8 cellular contexts compared by ENCODE assay signal in genomic region chr16:88662843-88663606, GRCh38. TPM values are rescaled to one million over a fixed set of nuclear protein-coding genes. Genes with fewer than 3 reads are reported as not detected.
DNase-seq lines count a peak whose midpoint lies in the region; ATAC-seq and TF ChIP-seq lines count a peak whose summit lies in the region.

Gene MVD, minus strand, starts transcription at chr16:88663091. Its CDS starts 11 bp downstream, at chr16:88663080.

- in situ Hi-C loops in Panc1 (cut with HindIII; ENCODE audit: low pct_unique_long_range_greater_than_20kb, low sequenced_read_pairs), result no loop called here

- peak within 1 kb of the TSS; percentile 37 for H3K9ac ChIP-seq in muscle layer of colon (ENCODE audit: low read length)

- H3K27ac ChIP-seq in Panc1 (ENCODE audit: low read length), result peak within 1 kb of the TSS; percentile 77
- H3K27ac ChIP-seq in esophagus (ENCODE audit: low read depth in 2 of 2, low read length in 1 of 2), result peak within 1 kb of the TSS; percentile 85 to 92
- peak within 1 kb of the TSS; percentile 68 for H3K27ac ChIP-seq in muscle layer of colon (ENCODE audit: low read depth, low read length)

- ATAC-seq in GM21619 (IDR thresholded peaks at IDR 0.05; ENCODE audit: unreplicated experiment) (peak; percentile 91), Panc1 (peak; percentile 99)
- ATAC-seq in activated T-cell treated with anti-CD3 and anti-CD28 coated beads, Interleukin-2, amount 50 U/mL, for 4 hours, result peak; percentile 99

- BruUV-seq in Panc1 (replicated peaks; lab: Mats Ljungman, UMichigan), result no TSS peak

- H3K9me3 ChIP-seq in Panc1 (ENCODE audit: control insufficient read depth, insufficient read depth, low read depth, low read length) (no peaks in the 10 kb centered on the region), esophagus (ENCODE audit: control insufficient read depth in 2 of 2, insufficient read depth in 1 of 2, low read depth in 1 of 2, low read length in 1 of 2) (no peaks in the 10 kb centered on the region), muscle layer of colon (ENCODE audit: low read length) (no peaks in the 10 kb centered on the region)

- H3K27me3 ChIP-seq in Panc1 (ENCODE audit: control insufficient read depth, insufficient read depth, low read length) (no peaks in the 10 kb centered on the region), esophagus (ENCODE audit: control insufficient read depth in 1 of 2, insufficient read depth in 2 of 2, low read length in 2 of 2) (no peaks in the 10 kb centered on the region), muscle layer of colon (ENCODE audit: control insufficient read depth in 1 of 2, insufficient read depth in 2 of 2, low read length in 2 of 2) (no peaks in the 10 kb centered on the region)

- CTCF ChIA-PET in Panc1 (lab: Charles Lee), result no interaction called here

- DNase-seq in DMS53 (lab: John Stamatoyannopoulos, UW) (peak; percentile 98), Panc1 (ENCODE audit: low read depth, low spot score) (peak; percentile 61)
- DNase-seq in Jurkat, Clone E6-1 (ENCODE audit: low read depth, low spot score), result peak; percentile 95
- DNase-seq in activated T-cell treated with anti-CD3 and anti-CD28 coated beads, Interleukin-2, amount 50 U/mL, for 4 hours, result peak; percentile 93
- DNase-seq in stimulated activated CD8-positive, alpha-beta memory T cell treated with anti-CD3 and anti-CD28 coated beads, Interleukin-7, amount 100 ng/mL, for 24 hours (ENCODE audit: low read depth), result peak; percentile 81

- WGBS in esophagus, 2 donors, result 0 to 1% methylated on average over 69 to 88 of the region's 88 CpGs

- no peaks in the 10 kb centered on the region; the same call in 1 of the 2 replicates for H3K36me3 ChIP-seq in Panc1 (ENCODE audit: control insufficient read depth, insufficient read depth, low read length)
- peaks cover 0 to 8% of the 10 kb centered on the region in 2 donors for H3K36me3 ChIP-seq in esophagus (ENCODE audit: control insufficient read depth in 2 of 2, insufficient read depth in 2 of 2, low read length in 1 of 2)
- H3K36me3 ChIP-seq in muscle layer of colon (ENCODE audit: insufficient read depth, low read length), result no peaks in the 10 kb centered on the region

- peaks cover 16% of the 10 kb centered on the region for H3K4me1 Mint-ChIP-seq in activated T-cell treated with anti-CD3 and anti-CD28 coated beads, Interleukin-2, amount 50 U/mL, for 4 hours (ENCODE audit: low read depth)

- no peak for TF ChIP-seq CTCF in Panc1 (IDR thresholded peaks at IDR 0.05)

- POLR2A ChIA-PET in Panc1 (lab: Charles Lee), result no interaction called here

- intact Hi-C loops in Panc1 (cut with micrococcal nuclease; ENCODE audit: unreplicated experiment), result no loop called here

- peaks cover 5% of the 10 kb centered on the region; the same call in 1 of the 2 replicates for H3K4me1 ChIP-seq in Panc1 (ENCODE audit: control insufficient read depth, insufficient read depth, low read length)
- H3K4me1 ChIP-seq in esophagus (ENCODE audit: control insufficient read depth in 2 of 2, insufficient read depth in 2 of 2, low read length in 1 of 2), result no peaks in the 10 kb centered on the region
- peaks cover 4% of the 10 kb centered on the region for H3K4me1 ChIP-seq in muscle layer of colon (ENCODE audit: insufficient read depth, low read length)

- H3K9me3 Mint-ChIP-seq in activated T-cell treated with anti-CD3 and anti-CD28 coated beads, Interleukin-2, amount 50 U/mL, for 4 hours, result no peaks in the 10 kb centered on the region

- H3K4me3 Mint-ChIP-seq in activated T-cell treated with anti-CD3 and anti-CD28 coated beads, Interleukin-2, amount 50 U/mL, for 4 hours, result peak within 1 kb of the TSS; percentile 91

- peak within 1 kb of the TSS; percentile 88 for H3K4me3 ChIP-seq in Jurkat, Clone E6-1 (ENCODE audit: low read length)
- H3K4me3 ChIP-seq in Panc1 (ENCODE audit: low read depth in 2 of 2, low read length in 2 of 2) (peak within 1 kb of the TSS; percentile 71 to 85), esophagus (ENCODE audit: low read depth in 1 of 2, low read length in 2 of 2) (peak within 1 kb of the TSS; percentile 75 to 100), muscle layer of colon (ENCODE audit: low read depth in 1 of 2, low read length in 2 of 2) (peak within 1 kb of the TSS; percentile 80)

- H3K27me3 Mint-ChIP-seq in activated T-cell treated with anti-CD3 and anti-CD28 coated beads, Interleukin-2, amount 50 U/mL, for 4 hours (ENCODE audit: low read depth), result no peaks in the 10 kb centered on the region

- H3K36me3 Mint-ChIP-seq in activated T-cell treated with anti-CD3 and anti-CD28 coated beads, Interleukin-2, amount 50 U/mL, for 4 hours (ENCODE audit: insufficient read depth), result peaks cover 3% of the 10 kb centered on the region

RNA-seq across cellular contexts. Expression of gene MVD, which starts in this region (rescaled TPM):
- polyA plus RNA-seq in Jurkat, Clone E6-1 (2012; ENCODE audit: insufficient read depth, insufficient read length), result 91.1 TPM
- 96.8 TPM for total RNA-seq in Panc1 (2021; ENCODE audit: unreplicated experiment)
- 84.8 TPM for polyA plus RNA-seq in Panc1 (2012; ENCODE audit: insufficient read length)
- total RNA-seq in activated T-cell treated with anti-CD3 and anti-CD28 coated beads, Interleukin-2, amount 50 U/mL, for 4 hours, result 10 to 100 TPM; 39.0 to 49.2 (median 44.4) TPM
- polyA plus RNA-seq in esophagus, result 100 to 1,000 TPM in 1 of 2 donors, 10 to 100 TPM in 1; 92.5 to 149 TPM

Comparison
In these comparisons a context has a peak if more than half of its experiments do, and no peak if none do; other contexts are left out.
1. Peak in every context shown above with its lines: DNase-seq, ATAC-seq, H3K4me3 ChIP-seq and H3K27ac ChIP-seq.